ENCODE assay signal across 8 cellular contexts in the genomic region with DNA sequence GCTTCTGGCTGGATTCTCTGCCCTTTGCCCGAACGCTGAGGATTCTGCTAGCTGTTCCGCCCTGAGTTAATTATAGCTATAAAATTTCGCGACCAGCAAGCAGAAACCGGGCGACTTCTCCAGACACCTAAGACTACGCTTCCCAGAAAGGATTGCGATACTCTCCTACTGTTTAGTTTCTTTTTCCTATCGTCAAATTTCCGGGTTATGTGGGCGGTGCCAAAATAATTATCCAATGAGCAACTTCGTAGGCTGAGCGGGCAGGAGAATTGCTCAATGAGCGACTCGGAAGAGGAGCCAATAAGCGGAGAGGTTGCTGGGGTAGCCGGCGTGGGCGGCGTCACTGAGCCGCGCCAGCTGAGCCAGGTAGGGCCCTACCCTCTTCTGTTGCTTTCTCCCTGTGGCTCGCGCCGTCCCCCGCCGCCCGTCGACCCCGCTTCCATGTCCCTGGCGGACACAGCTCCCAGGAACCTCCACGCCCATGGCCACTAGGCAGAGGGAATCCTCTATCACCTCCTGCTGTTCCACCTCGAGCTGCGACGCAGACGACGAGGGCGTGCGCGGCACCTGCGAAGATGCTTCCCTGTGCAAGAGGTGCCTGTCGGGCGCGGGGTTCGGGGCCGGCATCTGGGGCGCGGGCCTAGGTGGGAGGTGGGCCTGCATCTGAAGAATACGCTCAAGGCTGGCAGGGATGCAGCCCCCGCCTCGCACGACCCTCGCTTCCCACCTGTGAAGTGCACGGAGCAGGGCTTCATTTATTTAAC. TPM values are rescaled to one million over a fixed set of nuclear protein-coding genes. Genes with fewer than 3 reads are reported as not detected.
DNase-seq lines count a peak whose midpoint lies in the region; ATAC-seq, FAIRE-seq and TF ChIP-seq lines count a peak whose summit lies in the region.

A gene (plus strand): TSS at position 340 of the 764 bp plus-strand sequence. CDS start 142 bp downstream, at position 482.

- H3K79me1 ChIP-seq in trophoblast cell (ENCODE audit: low read length) = peaks cover 9% of the 10 kb centered on the region

- no peaks in the 10 kb centered on the region for H3K27me3 Mint-ChIP-seq in T-cell

- H2AK5ac ChIP-seq in trophoblast cell (ENCODE audit: low read length) = peak within 1 kb of the TSS; percentile 11

- H3K4me1 ChIP-seq in trophoblast cell (ENCODE audit: control insufficient read depth in 1 of 2, insufficient read depth in 2 of 2, low read length in 2 of 2) (peaks cover 6 to 7% of the 10 kb centered on the region in 2 experiments), transverse colon (peaks cover 17 to 53% (median 35%) of the 10 kb centered on the region in 4 donors)

- intact Hi-C loops in cardiac septum (cut with DNase I) = loop anchor here (2.0 to 5.0 kb wide), 2 partner anchors 45 to 146 kb away; a partner anchor contains a TSS
- intact Hi-C loops in transverse colon (cut with DNase I; ENCODE audit: low total_unique reads) = no loop called here

- no peak within 1 kb of the TSS for H2BK5ac ChIP-seq in trophoblast cell (ENCODE audit: low read depth, low read length, poor library complexity)

- H2BK120ac ChIP-seq in trophoblast cell (ENCODE audit: insufficient read depth, low read length, poor library complexity) = peak within 1 kb of the TSS; percentile 6

- H3K18ac ChIP-seq in trophoblast cell (ENCODE audit: low read length) = peak within 1 kb of the TSS; percentile 50

- H3K4me3 Mint-ChIP-seq in T-cell = peak within 1 kb of the TSS; percentile 87 to 97 (median 96)

- no peak within 1 kb of the TSS for H2BK12ac ChIP-seq in trophoblast cell (ENCODE audit: low read length)

- peak within 1 kb of the TSS; percentile 94 for H3K4me2 ChIP-seq in trophoblast cell (ENCODE audit: low read length)

- H3K14ac ChIP-seq in trophoblast cell (ENCODE audit: low read length) = peak within 1 kb of the TSS; percentile 83

- peak within 1 kb of the TSS; percentile 66 for H2AFZ ChIP-seq in trophoblast cell (ENCODE audit: insufficient read depth, low read length, poor library complexity)

- H3K23ac ChIP-seq in trophoblast cell (ENCODE audit: low read length) = no peak within 1 kb of the TSS

- H3K27me3 ChIP-seq in trophoblast cell (ENCODE audit: insufficient read depth, low read length) (no peaks in the 10 kb centered on the region), transverse colon (no peaks in the 10 kb centered on the region)

- POLR2A ChIA-PET in T-cell (lab: Charles Lee) = interaction anchor here in 1 of 2 donors (0.6 to 0.7 kb wide), 2 partner anchors 61 to 96 kb away, joined by 3 to 5 read pairs; no protein-coding TSS in a partner anchor

- DNase-seq in GM12891 (ENCODE audit: insufficient read length, low spot score) (peak; percentile 88), NCI-H1436 treated with DMSO at 0.1 percent for 48 hours (lab: John Stamatoyannopoulos, UW) (peak; percentile 96), T-cell (peak; percentile 70 to 96 (median 92)), cardiac septum (ENCODE audit: low spot score) (peak; percentile 95), trophoblast cell (peak; percentile 96 to 100), transverse colon (peak; percentile 94)

- H3K27ac Mint-ChIP-seq in T-cell = peak within 1 kb of the TSS; percentile 93 to 95

- H3K4ac ChIP-seq in trophoblast cell (ENCODE audit: low read depth, low read length) = peak within 1 kb of the TSS; percentile 44

- no peak for TF ChIP-seq POLR2A in GM12891 (IDR thresholded peaks at IDR 0.05; ENCODE audit: low read depth, low read length)
- peak; percentile 78 for TF ChIP-seq POLR2A in transverse colon (IDR thresholded peaks at IDR 0.05)

- peak within 1 kb of the TSS; percentile 49 for H4K91ac ChIP-seq in trophoblast cell (ENCODE audit: low read depth, low read length)

- in situ Hi-C loops in transverse colon (cut with MboI; ENCODE audit: low pct_ligation_motif_present in 1 of 4, low pct_unique_long_range_greater_than_20kb in 1 of 4, low sequenced_read_pairs in 3 of 4) = loop anchor here in 1 of 4 donors (25.0 kb wide), 1 partner anchor 574 kb away; a partner anchor contains a TSS

- H3K79me2 ChIP-seq in trophoblast cell (ENCODE audit: control insufficient read depth, insufficient read depth, low read length, poor library complexity) = peaks cover 8% of the 10 kb centered on the region

- peak within 1 kb of the TSS; percentile 90 for H3K4me3 ChIP-seq in trophoblast cell (ENCODE audit: low read depth, low read length)
- H3K4me3 ChIP-seq in transverse colon = peak within 1 kb of the TSS; percentile 54 to 98 (median 74)

- H3K36me3 Mint-ChIP-seq in T-cell = peaks cover 13% of the 10 kb centered on the region

- peaks cover 0 to 5% of the 10 kb centered on the region in 2 experiments for H3K36me3 ChIP-seq in trophoblast cell (ENCODE audit: control insufficient read depth in 1 of 2, insufficient read depth in 2 of 2, low read length in 2 of 2)
- no peaks in the 10 kb centered on the region for H3K36me3 ChIP-seq in transverse colon

- H3K27ac ChIP-seq in adipose tissue (ENCODE audit: low read depth, low read length) (no peak within 1 kb of the TSS), trophoblast cell (ENCODE audit: low read depth, low read length) (peak within 1 kb of the TSS; percentile 18), transverse colon (peak within 1 kb of the TSS; percentile 84 to 91 (median 91))

- 0 to 1% (median 0%) methylated on average over 55 of the region's 55 CpGs for WGBS in adipose tissue, 3 donors
- no CpG with 5 or more reads among the region's 55 CpGs for WGBS in trophoblast cell (ENCODE audit: extremely low coverage, insufficient coverage, insufficient read length)
- 0% methylated on average over 55 of the region's 55 CpGs; no CpG with 5 or more reads in 1 of the 2 donors for WGBS in transverse colon (ENCODE audit: low coverage in 1 of 2), 2 donors

- FAIRE-seq in GM12891 (lab: Jason Lieb, UNC) = peak; percentile 87

- TF ChIP-seq EP300 in transverse colon (IDR thresholded peaks at IDR 0.05; ENCODE audit: low read depth) = no peak

- no peaks in the 10 kb centered on the region for H3K9me3 Mint-ChIP-seq in T-cell

- H3K9me3 ChIP-seq in trophoblast cell (ENCODE audit: insufficient read depth, low read depth, low read length) (peaks cover 3% of the 10 kb centered on the region), transverse colon (no peaks in the 10 kb centered on the region)

- TF ChIP-seq CTCF in transverse colon (IDR thresholded peaks at IDR 0.05) = peak in 1 of 5 experiments; percentile 23

- peaks cover 59 to 73% (median 65%) of the 10 kb centered on the region in 3 donors for H3K4me1 Mint-ChIP-seq in T-cell

- H4K12ac ChIP-seq in trophoblast cell (ENCODE audit: low read depth, low read length) = peak within 1 kb of the TSS; percentile 80

- H3K9ac ChIP-seq in trophoblast cell (ENCODE audit: low read length) = peak within 1 kb of the TSS; percentile 80

- CTCF ChIA-PET in T-cell (lab: Charles Lee) = interaction anchor here (0.5 to 1.9 kb wide), 9 partner anchors 17 to 571 kb away, joined by 3 to 7 read pairs (median 3); a partner anchor contains a TSS

- peak; percentile 90 for ATAC-seq in HG02840 (IDR thresholded peaks at IDR 0.05; ENCODE audit: low FRiP score, unreplicated experiment)
- peak; percentile 90 to 91 (median 91) for ATAC-seq in T-cell (replicated peaks in 1 of 4)

- peak within 1 kb of the TSS; percentile 95 for H4K8ac ChIP-seq in trophoblast cell (ENCODE audit: low read depth, low read length)

TF ChIP-seq in GM12891, 5 proteins besides CTCF, POLR2A, EP300 and RAD21:
- TF ChIP-seq POU2F2 (IDR thresholded peaks at IDR 0.05; ENCODE audit: low read depth, low read length) (0 out of 2 replicates have a peak, but pooled peaks have one; percentile 24), POLR2AphosphoS5 (IDR thresholded peaks at IDR 0.05; ENCODE audit: low read depth, low read length) (no peak), SPI1 (IDR thresholded peaks at IDR 0.05; ENCODE audit: low read depth, low read length) (no peak), PAX5 (IDR thresholded peaks at IDR 0.05; ENCODE audit: insufficient read depth, low read length, severe bottlenecking) (no peak), TAF1 (IDR thresholded peaks at IDR 0.05; ENCODE audit: low read depth, low read length) (no peak; the same call in 1 of the 2 replicates)

RNA-seq across cellular contexts. Expression of the gene that starts here (rescaled TPM):
- polyA plus RNA-seq in GM12891 (2012; ENCODE audit: low read depth, missing spikeins) = 32.3 TPM
- total RNA-seq in T-cell (10 to 100 TPM; 35.7 to 42.9 (median 36.0) TPM), cardiac septum (38.7 TPM), transverse colon (10 to 100 TPM; 23.5 to 53.7 (median 43.6) TPM)
- 10 to 100 TPM; 19.0 to 30.4 (median 23.1) TPM for polyA plus RNA-seq in adipose tissue
- polyA plus RNA-seq in trophoblast cell (2013) = 63.4 and 67.6 TPM in 2 replicates
